ENCODE assay signal across 9 cellular contexts in genomic region chr11:46272816-46273427, GRCh38. TPM values are rescaled to one million over a fixed set of nuclear protein-coding genes. Genes with fewer than 3 reads are reported as not detected.
DNase-seq lines count a peak whose midpoint lies in the region; ATAC-seq and TF ChIP-seq lines count a peak whose summit lies in the region.
"Had no signal": no experiment of that assay in that cellular context is flagged by ENCODE, and none has a peak within 500 bp of the region (broad histone marks: within the 10 kb centered on the region; RNA-seq: fewer than 3 reads in every experiment).

No MANE protein-coding gene starts in this region.

- H3K27me3 Mint-ChIP-seq in WTC11 (ENCODE audit: low read depth) (peaks cover 18% of the 10 kb centered on the region), Calu3 (ENCODE audit: unreplicated experiment) (peaks cover 75% of the 10 kb centered on the region)

- peak overlapping the region; percentile 78 for H3K27ac ChIP-seq in right cardiac atrium (ENCODE audit: low read length)
- peak overlapping the region; percentile 48 for H3K27ac ChIP-seq in suprapubic skin

- no peak overlapping the region for H3K4me3 ChIP-seq in right cardiac atrium (ENCODE audit: low read length)
- no peak overlapping the region for H3K4me3 ChIP-seq in suprapubic skin

- H3K9me3 ChIP-seq in right cardiac atrium (ENCODE audit: control insufficient read depth, low read length) (no peaks in the 10 kb centered on the region), suprapubic skin (no peaks in the 10 kb centered on the region)

- no peaks in the 10 kb centered on the region for H3K36me3 Mint-ChIP-seq in WTC11
- no peaks in the 10 kb centered on the region for H3K36me3 Mint-ChIP-seq in Calu3 (ENCODE audit: insufficient read depth, unreplicated experiment)

- H3K4me1 Mint-ChIP-seq in WTC11 (peaks cover 25% of the 10 kb centered on the region), Calu3 (ENCODE audit: low read depth, unreplicated experiment) (peaks cover 37% of the 10 kb centered on the region)

- no peaks in the 10 kb centered on the region for H3K36me3 ChIP-seq in suprapubic skin

- ATAC-seq in WTC11 (no peak), right cardiac atrium (peak; percentile 87 to 88), HG02885 (IDR thresholded peaks at IDR 0.05; ENCODE audit: poor library complexity, unreplicated experiment) (no peak), HG02759 (IDR thresholded peaks at IDR 0.05; ENCODE audit: unreplicated experiment) (no peak)

- CTCF ChIA-PET in WTC11 (lab: Charles Lee): interaction anchor here (0.6 to 3.7 kb wide), 10 partner anchors 8 to 401 kb away, joined by 3 to 23 read pairs (median 4); no protein-coding TSS in a partner anchor
- CTCF ChIA-PET in Calu3 (lab: Charles Lee): interaction anchor here (0.9 to 1.7 kb wide), 5 partner anchors 10 to 36 kb away, joined by 3 to 6 read pairs (median 5); no protein-coding TSS in a partner anchor

- POLR2A ChIA-PET in WTC11 (lab: Charles Lee): interaction anchor here (1.7 kb wide), 1 partner anchor 18 kb away, joined by 6 read pairs; no protein-coding TSS in a partner anchor

- intact Hi-C loops in right cardiac atrium (cut with DNase I): no loop called here
- intact Hi-C loops in Calu3 (cut with micrococcal nuclease; ENCODE audit: unreplicated experiment): no loop called here

- TF ChIP-seq CTCF in WTC11 (IDR thresholded peaks at IDR 0.05) (no peak), suprapubic skin (IDR thresholded peaks at IDR 0.05) (no peak), Calu3 (IDR thresholded peaks at IDR 0.05; ENCODE audit: unreplicated experiment) (no peak)

- H3K9me3 Mint-ChIP-seq in WTC11 (no peaks in the 10 kb centered on the region), Calu3 (ENCODE audit: low read depth, unreplicated experiment) (no peaks in the 10 kb centered on the region)

- TF ChIP-seq EP300 in suprapubic skin (IDR thresholded peaks at IDR 0.05): no peak

- TF ChIP-seq POLR2A in suprapubic skin (IDR thresholded peaks at IDR 0.05): no peak

- H3K27ac Mint-ChIP-seq in WTC11: peak overlapping the region; percentile 1; the same call in 1 of the 2 replicates
- no peak overlapping the region for H3K27ac Mint-ChIP-seq in Calu3 (ENCODE audit: unreplicated experiment)

- BruUV-seq in Calu3 (replicated peaks; lab: Mats Ljungman, UMichigan): no TSS peak

- H3K4me3 Mint-ChIP-seq in WTC11 (no peak overlapping the region), Calu3 (ENCODE audit: low read depth, unreplicated experiment) (no peak overlapping the region)

- H3K27me3 ChIP-seq in right cardiac atrium (ENCODE audit: control insufficient read depth, insufficient read depth) (no peaks in the 10 kb centered on the region), suprapubic skin (peaks cover 7% of the 10 kb centered on the region)

- WGBS in right cardiac atrium: 34% methylated on average over 9 of the region's 9 CpGs
- WGBS in suprapubic skin: 20% methylated on average over 9 of the region's 9 CpGs

- peaks cover 18% of the 10 kb centered on the region for H3K4me1 ChIP-seq in right cardiac atrium (ENCODE audit: control insufficient read depth, insufficient read depth, low read length)
- H3K4me1 ChIP-seq in suprapubic skin: peaks cover 46% of the 10 kb centered on the region

- DNase-seq in HT1080 (ENCODE audit: low read depth): peak; percentile 87
- no peak for DNase-seq in WTC11 (ENCODE audit: low spot score)
- peak; percentile 79 to 92 (median 90) for DNase-seq in right cardiac atrium
- DNase-seq in suprapubic skin (ENCODE audit: low spot score in 2 of 2): no peak
- no peak for DNase-seq in Calu3
- DNase-seq in NCI-H748 treated with DMSO at 0.1 percent for 48 hours (lab: John Stamatoyannopoulos, UW): no peak
- DNase-seq: hypothalamus had no signal

TF ChIP-seq in WTC11, 78 proteins besides CTCF, POLR2A, EP300 and RAD21 (continues in another document):
- TF ChIP-seq CBFB (CRISPR knock-in tag; IDR thresholded peaks at IDR 0.05; ENCODE audit: low read depth): no peak
- TF ChIP-seq E2F5 (CRISPR knock-in tag; IDR thresholded peaks at IDR 0.05): no peak
- no peak for TF ChIP-seq RELA (CRISPR knock-in tag; IDR thresholded peaks at IDR 0.05; ENCODE audit: borderline replicate concordance)
- no peak for TF ChIP-seq FOXP4 (CRISPR knock-in tag; IDR thresholded peaks at IDR 0.05)
- no peak for TF ChIP-seq PRRX2 (CRISPR knock-in tag; IDR thresholded peaks at IDR 0.05)
- TF ChIP-seq NR3C1 (CRISPR knock-in tag; conservative IDR thresholded peaks at IDR 0.05; ENCODE audit: low read depth): no peak
- TF ChIP-seq RORB (CRISPR knock-in tag; IDR thresholded peaks at IDR 0.05): no peak
- no peak for TF ChIP-seq MAX (CRISPR knock-in tag; IDR thresholded peaks at IDR 0.05)
- no peak for TF ChIP-seq STAT6 (CRISPR knock-in tag; conservative IDR thresholded peaks at IDR 0.05; ENCODE audit: low read depth)
- TF ChIP-seq IRF2 (CRISPR knock-in tag; IDR thresholded peaks at IDR 0.05; ENCODE audit: borderline replicate concordance, low read depth): no peak
- no peak for TF ChIP-seq ZNF396 (CRISPR knock-in tag; IDR thresholded peaks at IDR 0.05; ENCODE audit: borderline replicate concordance)
- no peak for TF ChIP-seq ZNF416 (CRISPR knock-in tag; IDR thresholded peaks at IDR 0.05)
- no peak for TF ChIP-seq IRF1 (CRISPR knock-in tag; IDR thresholded peaks at IDR 0.05)

RNA-seq across cellular contexts. Expression of gene CREB3L1, which starts 4.5 kb away (rescaled TPM):
- 3.3 and 5.1 TPM in 2 replicates for total RNA-seq in HT1080 (2014; rRNA removed; shearing (Covaris generic))
- polyA plus RNA-seq in HT1080 (2015; cell fraction: cytosol; rRNA removed): 11.6 and 12.7 TPM in 2 replicates
- polyA plus RNA-seq in HT1080 (2015; cell fraction: nucleus; rRNA removed): 6.8 and 7.7 TPM in 2 replicates
- total RNA-seq in WTC11 (2021) (10.9 to 12.6 TPM (median 11.4 TPM) in 3 replicates), right cardiac atrium (10 to 100 TPM in 3 of 4 donors, 1 to 10 TPM in 1; 9.7 to 18.8 (median 15.3) TPM), suprapubic skin (1 to 10 TPM in 2 of 4 donors, under 1 TPM in 2; 0.79 to 2.3 (median 1.5) TPM), Calu3 (2022) (0.61 TPM in 1 of 2 replicates, not detected in the other)
- polyA plus RNA-seq in right cardiac atrium: 15.2 TPM

Comparison
In these comparisons a context has a peak if more than half of its experiments do, and no peak if none do; other contexts are left out.
1. DNase-seq: peak in HT1080 (single experiment) and right cardiac atrium (3 of 3); none in WTC11 (single experiment), suprapubic skin (0 of 2), Calu3 (single experiment) and NCI-H748 treated with DMSO at 0.1 percent for 48 hours (single experiment).
2. ATAC-seq: peak in right cardiac atrium (2 of 2); none in WTC11 (single experiment), HG02885 (single experiment) and HG02759 (single experiment).